16 cellular contexts compared by ENCODE assay signal in genomic region chr2:202185816-202186221, GRCh38. TPM values are rescaled to one million over a fixed set of nuclear protein-coding genes. Genes with fewer than 3 reads are reported as not detected.
DNase-seq lines count a peak whose midpoint lies in the region; ATAC-seq and TF ChIP-seq lines count a peak whose summit lies in the region.
"Had no signal": no experiment of that assay in that cellular context is flagged by ENCODE, and none has a peak within 500 bp of the region (broad histone marks: within the 10 kb centered on the region; RNA-seq: fewer than 3 reads in every experiment).

No MANE protein-coding gene starts in this region.

- H3K4me3 Mint-ChIP-seq in mesothelial cell of epicardium (no peak overlapping the region), nephron progenitor cell (no peak overlapping the region)
- H3K4me3 Mint-ChIP-seq: activated CD8-positive, alpha-beta T cell treated with anti-CD3 and anti-CD28 coated beads, Interleukin-2, amount 10 ng/mL, durations not matched to agents 7 days and 5 days; activated naive CD4-positive, alpha-beta T cell treated with anti-CD3 and anti-CD28 coated beads, Interleukin-2, amount 10 ng/mL, durations not matched to agents 7 days and 5 days; H9; stimulated activated memory B cell treated with anti-CD40 and anti-IgM and Interleukin-4, amounts not matched to agents 10 μg/mL and 1 μg/mL and 100 μg/mL, for 72 hours had no signal

- DNase-seq in Caki2 (ENCODE audit: low read depth) = peak; percentile 85
- DNase-seq in MG63 = peak; percentile 52
- peak; percentile 63 for DNase-seq in dedifferentiated amniotic fluid mesenchymal stem cell (ENCODE audit: extremely low spot score)
- DNase-seq in mesothelial cell of epicardium (ENCODE audit: low spot score in 2 of 2, unreplicated experiment in 2 of 2) = no peak
- DNase-seq in nephron progenitor cell = no peak
- no peak for DNase-seq in hepatic stellate cell (ENCODE audit: low spot score)
- DNase-seq: activated CD8-positive, alpha-beta T cell treated with anti-CD3 and anti-CD28 coated beads, Interleukin-2, amount 10 ng/mL, durations not matched to agents 7 days and 5 days; activated naive CD4-positive, alpha-beta T cell treated with anti-CD3 and anti-CD28 coated beads, Interleukin-2, amount 10 ng/mL, durations not matched to agents 7 days and 5 days; NCI-H1930; pancreas; stimulated activated CD4-positive, alpha-beta T cell treated with anti-CD3 and anti-CD28 coated beads, Interleukin-1b, Interleukin-23, amount 100 ng/mL, for 48 hours had no signal

- H3K4me3 ChIP-seq in MG63 = no peak overlapping the region
- H3K4me3 ChIP-seq: lung, pancreas had no signal

- no peak for ATAC-seq in GM21360 (IDR thresholded peaks at IDR 0.05; ENCODE audit: unreplicated experiment)
- no peak for ATAC-seq in GM19463 (IDR thresholded peaks at IDR 0.05; ENCODE audit: unreplicated experiment)
- ATAC-seq: activated CD8-positive, alpha-beta T cell treated with anti-CD3 and anti-CD28 coated beads, Interleukin-2, amount 10 ng/mL, durations not matched to agents 7 days and 5 days; pancreas; stimulated activated memory B cell treated with anti-CD40 and anti-IgM and Interleukin-4, amounts not matched to agents 10 μg/mL and 1 μg/mL and 100 μg/mL, for 72 hours had no signal

- H3K36me3 ChIP-seq in MG63 = no peaks in the 10 kb centered on the region
- H3K36me3 ChIP-seq: pancreas had no signal

- H3K4me1 Mint-ChIP-seq in mesothelial cell of epicardium (peaks cover 24% of the 10 kb centered on the region), nephron progenitor cell (peaks cover 14% of the 10 kb centered on the region)
- H3K4me1 Mint-ChIP-seq: activated naive CD4-positive, alpha-beta T cell treated with anti-CD3 and anti-CD28 coated beads, Interleukin-2, amount 10 ng/mL, durations not matched to agents 7 days and 5 days; stimulated activated memory B cell treated with anti-CD40 and anti-IgM and Interleukin-4, amounts not matched to agents 10 μg/mL and 1 μg/mL and 100 μg/mL, for 72 hours had no signal

- H3K27me3 Mint-ChIP-seq in mesothelial cell of epicardium (ENCODE audit: low read depth) = peaks cover 1% of the 10 kb centered on the region
- peaks cover 13% of the 10 kb centered on the region for H3K27me3 Mint-ChIP-seq in nephron progenitor cell (ENCODE audit: low read depth, poor library complexity)

- H3K36me3 Mint-ChIP-seq in mesothelial cell of epicardium = no peaks in the 10 kb centered on the region
- H3K36me3 Mint-ChIP-seq in nephron progenitor cell (ENCODE audit: low read depth) = no peaks in the 10 kb centered on the region
- H3K36me3 Mint-ChIP-seq: activated naive CD4-positive, alpha-beta T cell treated with anti-CD3 and anti-CD28 coated beads, Interleukin-2, amount 10 ng/mL, durations not matched to agents 7 days and 5 days; stimulated activated memory B cell treated with anti-CD40 and anti-IgM and Interleukin-4, amounts not matched to agents 10 μg/mL and 1 μg/mL and 100 μg/mL, for 72 hours had no signal

- H3K9me3 Mint-ChIP-seq in mesothelial cell of epicardium (peaks cover 9% of the 10 kb centered on the region), nephron progenitor cell (peaks cover 12% of the 10 kb centered on the region)
- H3K9me3 Mint-ChIP-seq: activated naive CD4-positive, alpha-beta T cell treated with anti-CD3 and anti-CD28 coated beads, Interleukin-2, amount 10 ng/mL, durations not matched to agents 7 days and 5 days; H9; stimulated activated memory B cell treated with anti-CD40 and anti-IgM and Interleukin-4, amounts not matched to agents 10 μg/mL and 1 μg/mL and 100 μg/mL, for 72 hours had no signal

- H3K27me3 ChIP-seq in MG63 = no peaks in the 10 kb centered on the region
- H3K27me3 ChIP-seq: pancreas had no signal

- peak overlapping the region; percentile 86 for H3K27ac Mint-ChIP-seq in mesothelial cell of epicardium
- no peak overlapping the region for H3K27ac Mint-ChIP-seq in nephron progenitor cell
- H3K27ac Mint-ChIP-seq: activated CD8-positive, alpha-beta T cell treated with anti-CD3 and anti-CD28 coated beads, Interleukin-2, amount 10 ng/mL, durations not matched to agents 7 days and 5 days; activated naive CD4-positive, alpha-beta T cell treated with anti-CD3 and anti-CD28 coated beads, Interleukin-2, amount 10 ng/mL, durations not matched to agents 7 days and 5 days; H9; stimulated activated memory B cell treated with anti-CD40 and anti-IgM and Interleukin-4, amounts not matched to agents 10 μg/mL and 1 μg/mL and 100 μg/mL, for 72 hours had no signal

- in situ Hi-C loops in Caki2 (cut with HindIII; ENCODE audit: low pct_unique_long_range_greater_than_20kb, low sequenced_read_pairs) = no loop called here

- no peak for TF ChIP-seq CTCF in mesothelial cell of epicardium (IDR thresholded peaks at IDR 0.05; ENCODE audit: unreplicated experiment)
- no peak for TF ChIP-seq CTCF in nephron progenitor cell (IDR thresholded peaks at IDR 0.05)

- H3K9me3 ChIP-seq in MG63 = no peaks in the 10 kb centered on the region
- H3K9me3 ChIP-seq: pancreas had no signal

RNA-seq across cellular contexts. Expression of gene SUMO1, which starts 52.6 kb away (rescaled TPM):
- 256 and 266 TPM in 2 replicates for total RNA-seq in Caki2 (2014; rRNA removed; shearing (Covaris generic); ENCODE audit: low replicate concordance)
- 210 and 404 TPM in 2 replicates for total RNA-seq in MG63 (2014; rRNA removed; shearing (Covaris generic); ENCODE audit: low replicate concordance)
- total RNA-seq in mesothelial cell of epicardium = 106 to 113 TPM (median 110 TPM) in 3 replicates

Comparison
In these comparisons a context has a peak if more than half of its experiments do, and no peak if none do; other contexts are left out.
1. DNase-seq: peak in Caki2 (single experiment), MG63 (single experiment) and dedifferentiated amniotic fluid mesenchymal stem cell (single experiment); none in mesothelial cell of epicardium (0 of 2), nephron progenitor cell (single experiment) and hepatic stellate cell (single experiment).